Comparison of ENCODE assay signal across 17 cellular contexts in the genomic region with DNA sequence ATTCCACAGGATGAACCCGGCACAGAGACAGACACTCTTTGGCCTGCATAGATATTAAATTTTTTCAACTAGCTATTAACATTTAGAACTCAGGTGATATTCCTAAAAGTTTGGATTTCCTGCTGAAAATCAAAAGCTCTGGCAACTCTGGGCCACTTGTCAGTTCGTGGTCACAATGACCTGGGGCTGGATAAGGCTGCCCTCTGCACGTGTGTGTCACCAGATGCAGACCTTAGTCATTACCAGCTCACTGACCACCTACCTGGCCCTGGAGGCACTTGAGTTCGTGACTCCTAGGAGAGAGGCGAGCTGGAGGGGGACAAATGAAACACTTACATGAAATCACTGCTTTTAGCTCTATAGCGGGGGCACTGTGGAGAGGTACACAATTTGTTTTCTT.
DNase-seq lines count a peak whose midpoint lies in the region; ATAC-seq, FAIRE-seq and TF ChIP-seq lines count a peak whose summit lies in the region.
"Had no signal": no experiment of that assay in that cellular context is flagged by ENCODE, and none has a peak within 500 bp of the region (broad histone marks: within the 10 kb centered on the region; RNA-seq: fewer than 3 reads in every experiment).

No MANE protein-coding gene starts in this region.

- no peaks in the 10 kb centered on the region for H3K9me3 ChIP-seq in BLaER1
- no peaks in the 10 kb centered on the region for H3K9me3 ChIP-seq in IMR-90 (ENCODE audit: control insufficient read depth, insufficient read depth, low read length)
- no peaks in the 10 kb centered on the region for H3K9me3 ChIP-seq in endothelial cell of umbilical vein (replicated peaks; ENCODE audit: control insufficient read depth, insufficient read depth, low read length)
- H3K9me3 ChIP-seq: colonic mucosa, mucosa of descending colon had no signal

- H3K27me3 ChIP-seq in BLaER1 = no peaks in the 10 kb centered on the region
- H3K27me3 ChIP-seq in IMR-90 (ENCODE audit: control insufficient read depth, insufficient read depth, low read length) = no peaks in the 10 kb centered on the region
- H3K27me3 ChIP-seq in endothelial cell of umbilical vein (ENCODE audit: control insufficient read depth in 2 of 2, insufficient read depth in 2 of 2, low read length in 2 of 2) = no peaks in the 10 kb centered on the region
- no peaks in the 10 kb centered on the region for H3K27me3 ChIP-seq in GM23338 (ENCODE audit: insufficient read depth)
- H3K27me3 ChIP-seq: colonic mucosa had no signal

- BruUV-seq in IMR-90 (replicated peaks; lab: Mats Ljungman, UMichigan) (no TSS peak), endothelial cell of umbilical vein (replicated peaks; lab: Mats Ljungman, UMichigan) (no TSS peak)

- H2AK9ac ChIP-seq in IMR-90 (replicated peaks; ENCODE audit: low read depth, low read length, poor library complexity) = no peak overlapping the region

- dilution Hi-C loops in IMR-90 (cut with HindIII; ENCODE audit: low sequenced_read_pairs, unreplicated experiment) = no loop called here
- dilution Hi-C loops in endothelial cell of umbilical vein (cut with MboI; ENCODE audit: extremely low pct_ligation_motif_present, low sequenced_read_pairs) = no loop called here

- peak overlapping the region; percentile 56; the same call in 1 of the 2 replicates for H3K4me2 ChIP-seq in BLaER1
- no peak overlapping the region for H3K4me2 ChIP-seq in IMR-90 (ENCODE audit: low read depth, low read length)
- H3K4me2 ChIP-seq in endothelial cell of umbilical vein (ENCODE audit: insufficient read depth, low read length) = no peak overlapping the region
- no peak overlapping the region for H3K4me2 ChIP-seq in GM23338

- FAIRE-seq in endothelial cell of umbilical vein (lab: Jason Lieb, UNC) = peak; percentile 4
- FAIRE-seq: GM18507 had no signal

- no peak overlapping the region for H3K4ac ChIP-seq in IMR-90 (ENCODE audit: low read depth, low read length)

- H3K4me1 Mint-ChIP-seq in nephron (peaks cover 74% of the 10 kb centered on the region), GM23338 (peaks cover 38% of the 10 kb centered on the region)

- H2BK20ac ChIP-seq in IMR-90 (ENCODE audit: low read depth, low read length) = no peak overlapping the region

- TF ChIP-seq RAD21 in IMR-90 (IDR thresholded peaks at IDR 0.05; ENCODE audit: low read length) = no peak

- no peaks in the 10 kb centered on the region for H3F3A ChIP-seq in GM23338 (replicated peaks; ENCODE audit: low read depth)

- H3K9me1 ChIP-seq in IMR-90 (ENCODE audit: insufficient read depth, low read length) = peaks cover 44% of the 10 kb centered on the region
- no peaks in the 10 kb centered on the region for H3K9me1 ChIP-seq in endothelial cell of umbilical vein (replicated peaks; ENCODE audit: control insufficient read depth, extremely low read depth, insufficient read depth, low read length)

- no peak overlapping the region for H4K8ac ChIP-seq in IMR-90 (ENCODE audit: low read depth in 2 of 2, low read length in 2 of 2)

- TF ChIP-seq CTCF in IMR-90 (conservative IDR thresholded peaks at IDR 0.05; ENCODE audit: low read depth, low read length) (no peak), endothelial cell of umbilical vein (IDR thresholded peaks at IDR 0.05; ENCODE audit: extremely low read depth in 1 of 2, insufficient read depth in 1 of 2, low read depth in 1 of 2, low read length in 2 of 2) (no peak), nephron (IDR thresholded peaks at IDR 0.05; ENCODE audit: unreplicated experiment in 3 of 3) (no peak), GM23338 (conservative IDR thresholded peaks at IDR 0.05; ENCODE audit: low read depth in 2 of 2) (no peak)

- H3K18ac ChIP-seq in IMR-90 (ENCODE audit: low read depth, low read length) = no peak overlapping the region

- no peak overlapping the region for H2BK120ac ChIP-seq in IMR-90 (ENCODE audit: low read depth, low read length)

- DNase-seq in IMR-90 (peak; percentile 35), endothelial cell of umbilical vein (ENCODE audit: low read depth, low spot score) (peak; percentile 30), GDM1 (lab: John Stamatoyannopoulos, UW) (no peak), epidermal melanocyte (ENCODE audit: insufficient read length, low spot score) (no peak), GM23338 (ENCODE audit: low spot score) (no peak)
- DNase-seq: activated CD8-positive, alpha-beta memory T cell treated with anti-CD3 and anti-CD28 coated beads, Interleukin-2, amount 50 U/mL, for 48 hours; colonic mucosa; mucosa of descending colon; NCI-H187; NCI-H748 treated with DMSO at 0.1 percent for 48 hours; stimulated activated CD4-positive, alpha-beta T cell treated with anti-CD3 and anti-CD28 coated beads, Interleukin-4, amount 100 ng/mL, for 1 hour; stimulated activated naive B cell treated with anti-CD40 and anti-IgM and Interleukin-4, amounts not matched to agents 10 μg/mL and 1 μg/mL and 100 μg/mL, for 72 hours had no signal

- CTCF ChIA-PET in IMR-90 (lab: Yijun Ruan, JAX) = interaction anchor here (0.6 kb wide), 1 partner anchor 12 kb away, joined by 3 read pairs; no protein-coding TSS in a partner anchor
- CTCF ChIA-PET in endothelial cell of umbilical vein (lab: Charles Lee) = interaction anchor here (0.7 to 1.8 kb wide), 4 partner anchors 120 to 355 kb away, joined by 3 to 10 read pairs (median 4); no protein-coding TSS in a partner anchor

- H3K27ac Mint-ChIP-seq in nephron (peak overlapping the region; percentile 78 to 97 (median 86)), GM23338 (no peak overlapping the region)

- no peak overlapping the region for H2AK5ac ChIP-seq in IMR-90 (ENCODE audit: low read depth, low read length)

- no peaks in the 10 kb centered on the region for H3K9me2 ChIP-seq in GM23338 (ENCODE audit: insufficient read depth)

- H3K4me1 ChIP-seq in BLaER1 = peaks cover 86% of the 10 kb centered on the region
- peaks cover 25% of the 10 kb centered on the region for H3K4me1 ChIP-seq in IMR-90 (ENCODE audit: control insufficient read depth, insufficient read depth, low read length)
- H3K4me1 ChIP-seq in endothelial cell of umbilical vein (ENCODE audit: control insufficient read depth, extremely low read depth, insufficient read depth, low read length) = peaks cover 43% of the 10 kb centered on the region
- peaks cover 21% of the 10 kb centered on the region for H3K4me1 ChIP-seq in GM23338 (ENCODE audit: insufficient read depth)
- H3K4me1 ChIP-seq: colonic mucosa had no signal

- peaks cover 24% of the 10 kb centered on the region for H3K79me2 ChIP-seq in endothelial cell of umbilical vein (ENCODE audit: control insufficient read depth, insufficient read depth, low read length)
- H3K79me2 ChIP-seq in GM23338 (replicated peaks; ENCODE audit: insufficient read depth) = no peaks in the 10 kb centered on the region

- H3K79me1 ChIP-seq in IMR-90 (ENCODE audit: low read depth in 1 of 2, low read length in 2 of 2) = peaks cover 42 to 92% of the 10 kb centered on the region in 2 experiments

- H3K9ac ChIP-seq in BLaER1 (no peak overlapping the region), IMR-90 (ENCODE audit: low read depth, low read length) (no peak overlapping the region), endothelial cell of umbilical vein (replicated peaks; ENCODE audit: extremely low read depth, insufficient read depth, low read length) (no peak overlapping the region)

- no peak for TF ChIP-seq POLR2A in IMR-90 (IDR thresholded peaks at IDR 0.05; ENCODE audit: low read depth, low read length)
- no peak for TF ChIP-seq POLR2A in endothelial cell of umbilical vein (IDR thresholded peaks at IDR 0.05; ENCODE audit: low read depth, low read length)

- H3K36me3 ChIP-seq in BLaER1 (peaks cover 41% of the 10 kb centered on the region), IMR-90 (ENCODE audit: control insufficient read depth, insufficient read depth, low read length) (peaks cover 32% of the 10 kb centered on the region), endothelial cell of umbilical vein (ENCODE audit: control insufficient read depth in 2 of 2, extremely low read depth in 1 of 2, insufficient read depth in 2 of 2, low read length in 2 of 2) (no peaks in the 10 kb centered on the region), GM23338 (ENCODE audit: insufficient read depth) (no peaks in the 10 kb centered on the region)
- H3K36me3 ChIP-seq: colonic mucosa had no signal

- no peak overlapping the region for H4K91ac ChIP-seq in IMR-90 (ENCODE audit: insufficient read depth, low read depth, low read length)

- POLR2A ChIA-PET in IMR-90 (lab: Charles Lee; ENCODE audit: unreplicated experiment) = no interaction called here
- POLR2A ChIA-PET in endothelial cell of umbilical vein (lab: Charles Lee) = no interaction called here

- H2AFZ ChIP-seq in IMR-90 (replicated peaks; ENCODE audit: low read length, poor library complexity) (no peak overlapping the region), endothelial cell of umbilical vein (ENCODE audit: low read depth, low read length) (no peak overlapping the region), GM23338 (no peak overlapping the region)

- in situ Hi-C loops in IMR-90 (cut with MboI; ENCODE audit: low sequenced_read_pairs) = no loop called here

- H3K27me3 Mint-ChIP-seq in nephron (ENCODE audit: low read depth) = no peaks in the 10 kb centered on the region
- peaks cover 13% of the 10 kb centered on the region for H3K27me3 Mint-ChIP-seq in GM23338 (ENCODE audit: insufficient read depth, low read depth, poor library complexity)
- H3K27me3 Mint-ChIP-seq: stimulated activated naive B cell treated with anti-CD40 and anti-IgM and Interleukin-4, amounts not matched to agents 10 μg/mL and 1 μg/mL and 100 μg/mL, for 72 hours had no signal

- H3K14ac ChIP-seq in IMR-90 (replicated peaks; ENCODE audit: low read depth, low read length) = no peak overlapping the region

- H3K36me3 Mint-ChIP-seq in nephron (ENCODE audit: low read depth) = peaks cover 18% of the 10 kb centered on the region
- no peaks in the 10 kb centered on the region for H3K36me3 Mint-ChIP-seq in GM23338 (ENCODE audit: low read depth)

- no peak overlapping the region for H2BK15ac ChIP-seq in IMR-90 (ENCODE audit: low read depth, low read length)

- peaks cover 31% of the 10 kb centered on the region for H4K20me1 ChIP-seq in BLaER1
- H4K20me1 ChIP-seq in IMR-90 (ENCODE audit: insufficient read depth, low read length) = peaks cover 71% of the 10 kb centered on the region
- no peaks in the 10 kb centered on the region for H4K20me1 ChIP-seq in endothelial cell of umbilical vein (replicated peaks; ENCODE audit: control insufficient read depth, extremely low read depth, insufficient read depth, low read length)
- H4K20me1 ChIP-seq in GM23338 (replicated peaks; ENCODE audit: insufficient read depth) = no peaks in the 10 kb centered on the region; the same call in 1 of the 2 replicates

- H3K9me3 Mint-ChIP-seq in nephron (no peaks in the 10 kb centered on the region), GM23338 (no peaks in the 10 kb centered on the region)

- no CpG with 5 or more reads among the region's 6 CpGs for WGBS in IMR-90 (ENCODE audit: extremely low coverage in 2 of 2, insufficient read length in 1 of 2), 2 experiments

- H3K23ac ChIP-seq in IMR-90 (ENCODE audit: low read depth, low read length) = no peak overlapping the region

- H2BK5ac ChIP-seq in IMR-90 (ENCODE audit: low read depth, low read length, poor library complexity, severe bottlenecking) = no peak overlapping the region

- H3K4me3 Mint-ChIP-seq in nephron = peak overlapping the region; percentile 12 to 26 (median 24)
- no peak overlapping the region for H3K4me3 Mint-ChIP-seq in GM23338
- H3K4me3 Mint-ChIP-seq: stimulated activated naive B cell treated with anti-CD40 and anti-IgM and Interleukin-4, amounts not matched to agents 10 μg/mL and 1 μg/mL and 100 μg/mL, for 72 hours had no signal

- H3K4me3 ChIP-seq in BLaER1 (no peak overlapping the region), IMR-90 (ENCODE audit: insufficient read depth, low read depth, low read length) (no peak overlapping the region), endothelial cell of umbilical vein (replicated peaks in 1 of 3; ENCODE audit: insufficient read depth in 1 of 3, low read depth in 1 of 3, low read length in 3 of 3) (no peak overlapping the region), GM23338 (no peak overlapping the region)
- H3K4me3 ChIP-seq: colonic mucosa, mucosa of descending colon, SK-N-MC had no signal

- H3K27ac ChIP-seq in BLaER1 = no peak overlapping the region
- H3K27ac ChIP-seq in IMR-90 (ENCODE audit: insufficient read depth, low read length) = no peak overlapping the region
- H3K27ac ChIP-seq in endothelial cell of umbilical vein (ENCODE audit: insufficient read depth, low read depth, low read length) = no peak overlapping the region
- H3K27ac ChIP-seq in GM23338 (ENCODE audit: low read depth) = no peak overlapping the region
- H3K27ac ChIP-seq: colonic mucosa, SK-N-MC had no signal

- intact Hi-C loops in IMR-90 (cut with micrococcal nuclease) (no loop called here), endothelial cell of umbilical vein (cut with micrococcal nuclease) (no loop called here)

- ATAC-seq in IMR-90 (ENCODE audit: low read depth) (no peak), GM23338 (no peak), HG03439 (IDR thresholded peaks at IDR 0.05; ENCODE audit: unreplicated experiment) (no peak)
- ATAC-seq: mucosa of descending colon; stimulated activated naive B cell treated with anti-CD40 and anti-IgM and Interleukin-4, amounts not matched to agents 10 μg/mL and 1 μg/mL and 100 μg/mL, for 72 hours had no signal

- no peak overlapping the region for H3K56ac ChIP-seq in IMR-90 (ENCODE audit: extremely low read depth, insufficient read depth, low read length)

- H4K5ac ChIP-seq in IMR-90 (ENCODE audit: low read depth, low read length) = no peak overlapping the region

Comparison
In these comparisons a context has a peak if more than half of its experiments do, and no peak if none do; other contexts are left out.
1. DNase-seq: peak in IMR-90 (single experiment) and endothelial cell of umbilical vein (single experiment); none in GDM1 (single experiment), epidermal melanocyte (single experiment) and GM23338 (single experiment).